ENCODE assay signal across 17 cellular contexts in genomic region chr7:106417273-106417902, GRCh38.
A peak's percentile ranks its signal among the peaks of the same experiment; 100 is the strongest.
DNase-seq lines count a peak whose midpoint lies in the region; ATAC-seq and TF ChIP-seq lines count a peak whose summit lies in the region.
"Had no signal": no experiment of that assay in that cellular context is flagged by ENCODE, and none has a peak within 500 bp of the region (broad histone marks: within the 10 kb centered on the region; RNA-seq: fewer than 3 reads in every experiment).

No MANE protein-coding gene starts in this region.

- H3K27me3 Mint-ChIP-seq in natural killer cell treated with Interleukin-12 subunit alpha and Interleukin-12 subunit beta and Interleukin-15 and Interleukin-18, amount 100 ng/mL, for 72 hours = no peaks in the 10 kb centered on the region
- peaks cover 3 to 11% of the 10 kb centered on the region in 2 donors for H3K27me3 Mint-ChIP-seq in natural killer cell (ENCODE audit: low read depth in 2 of 2)

- H3K36me3 ChIP-seq in breast epithelium = no peaks in the 10 kb centered on the region
- H3K36me3 ChIP-seq: SJSA1 had no signal

- peaks cover 30% of the 10 kb centered on the region for H3K36me3 Mint-ChIP-seq in natural killer cell treated with Interleukin-12 subunit alpha and Interleukin-12 subunit beta and Interleukin-15 and Interleukin-18, amount 100 ng/mL, for 72 hours
- peaks cover 13% of the 10 kb centered on the region for H3K36me3 Mint-ChIP-seq in natural killer cell

- peaks cover 7 to 11% of the 10 kb centered on the region in 2 donors for H3K4me1 ChIP-seq in breast epithelium

- peaks cover 0 to 4% of the 10 kb centered on the region in 2 donors for H3K9me3 ChIP-seq in breast epithelium

- DNase-seq in natural killer cell treated with Interleukin-12 subunit alpha and Interleukin-12 subunit beta and Interleukin-15 and Interleukin-18, amount 100 ng/mL, for 72 hours (ENCODE audit: low spot score) = no peak
- DNase-seq in natural killer cell = no peak
- no peak for DNase-seq in breast epithelium (ENCODE audit: low spot score in 2 of 2)
- DNase-seq in left lobe of liver (ENCODE audit: low spot score) = no peak
- DNase-seq in Ammon's horn (ENCODE audit: low spot score) = no peak
- no peak for DNase-seq in GDM1 (lab: John Stamatoyannopoulos, UW)
- no peak for DNase-seq in cerebellar cortex (ENCODE audit: low spot score)
- DNase-seq: activated CD8-positive, alpha-beta memory T cell treated with anti-CD3 and anti-CD28 coated beads, Interleukin-2, amount 10 ng/mL, durations not matched to agents 7 days and 5 days; activated naive CD4-positive, alpha-beta T cell treated with anti-CD3 and anti-CD28 coated beads, Interleukin-2, amount 50 U/mL, for 16 hours; central memory CD4-positive, alpha-beta T cell; DMS153; NCI-H1694; posterior cingulate gyrus had no signal

- intact Hi-C loops in natural killer cell (cut with micrococcal nuclease) (no loop called here), breast epithelium (cut with DNase I; ENCODE audit: low total_unique reads) (no loop called here)

- H3K27ac ChIP-seq in breast epithelium = peak overlapping the region; percentile 73 to 88
- H3K27ac ChIP-seq: SJSA1 had no signal

- H3K27ac Mint-ChIP-seq in natural killer cell treated with Interleukin-12 subunit alpha and Interleukin-12 subunit beta and Interleukin-15 and Interleukin-18, amount 100 ng/mL, for 72 hours = peak overlapping the region; percentile 97
- no peak overlapping the region for H3K27ac Mint-ChIP-seq in natural killer cell
- H3K27ac Mint-ChIP-seq: activated CD8-positive, alpha-beta memory T cell treated with anti-CD3 and anti-CD28 coated beads, Interleukin-2, amount 10 ng/mL, durations not matched to agents 7 days and 5 days; IgD-negative memory B cell; mesothelial cell of epicardium had no signal

- peaks cover 12% of the 10 kb centered on the region for H3K9me3 Mint-ChIP-seq in natural killer cell treated with Interleukin-12 subunit alpha and Interleukin-12 subunit beta and Interleukin-15 and Interleukin-18, amount 100 ng/mL, for 72 hours
- H3K9me3 Mint-ChIP-seq in natural killer cell = peaks cover 5 to 7% of the 10 kb centered on the region in 2 donors

- TF ChIP-seq CTCF in natural killer cell (IDR thresholded peaks at IDR 0.05) (no peak), breast epithelium (IDR thresholded peaks at IDR 0.05) (no peak)

- peaks cover 56 to 65% of the 10 kb centered on the region in 2 donors for H3K4me1 Mint-ChIP-seq in natural killer cell treated with Interleukin-12 subunit alpha and Interleukin-12 subunit beta and Interleukin-15 and Interleukin-18, amount 100 ng/mL, for 72 hours (ENCODE audit: low read depth in 2 of 2)
- no peaks in the 10 kb centered on the region for H3K4me1 Mint-ChIP-seq in natural killer cell
- H3K4me1 Mint-ChIP-seq: IgD-negative memory B cell had no signal

- no peak overlapping the region for H3K4me3 ChIP-seq in breast epithelium
- H3K4me3 ChIP-seq: SJSA1 had no signal

- ATAC-seq in natural killer cell treated with Interleukin-12 subunit alpha and Interleukin-12 subunit beta and Interleukin-15 and Interleukin-18, amount 100 ng/mL, for 72 hours = peak; percentile 17 to 33
- ATAC-seq in natural killer cell (no peak), left lobe of liver (peak; percentile 52), HG03521 (IDR thresholded peaks at IDR 0.05; ENCODE audit: unreplicated experiment) (no peak)

- peak overlapping the region; percentile 77 for H3K4me3 Mint-ChIP-seq in natural killer cell treated with Interleukin-12 subunit alpha and Interleukin-12 subunit beta and Interleukin-15 and Interleukin-18, amount 100 ng/mL, for 72 hours
- no peak overlapping the region for H3K4me3 Mint-ChIP-seq in natural killer cell
- H3K4me3 Mint-ChIP-seq: activated CD8-positive, alpha-beta memory T cell treated with anti-CD3 and anti-CD28 coated beads, Interleukin-2, amount 10 ng/mL, durations not matched to agents 7 days and 5 days; IgD-negative memory B cell; mesothelial cell of epicardium had no signal

- H3K27me3 ChIP-seq in breast epithelium = no peaks in the 10 kb centered on the region
- H3K27me3 ChIP-seq: SJSA1 had no signal

- no peak for TF ChIP-seq POLR2A in breast epithelium (IDR thresholded peaks at IDR 0.05)

Comparison
In these comparisons a context has a peak if more than half of its experiments do, and no peak if none do; other contexts are left out.
1. ATAC-seq: peak in natural killer cell treated with Interleukin-12 subunit alpha and Interleukin-12 subunit beta and Interleukin-15 and Interleukin-18, amount 100 ng/mL, for 72 hours (2 of 2) and left lobe of liver (single experiment); none in natural killer cell (0 of 3) and HG03521 (single experiment).
2. H3K27ac Mint-ChIP-seq: peak in natural killer cell treated with Interleukin-12 subunit alpha and Interleukin-12 subunit beta and Interleukin-15 and Interleukin-18, amount 100 ng/mL, for 72 hours (2 of 2); none in natural killer cell (0 of 2).